In the genomic region with DNA sequence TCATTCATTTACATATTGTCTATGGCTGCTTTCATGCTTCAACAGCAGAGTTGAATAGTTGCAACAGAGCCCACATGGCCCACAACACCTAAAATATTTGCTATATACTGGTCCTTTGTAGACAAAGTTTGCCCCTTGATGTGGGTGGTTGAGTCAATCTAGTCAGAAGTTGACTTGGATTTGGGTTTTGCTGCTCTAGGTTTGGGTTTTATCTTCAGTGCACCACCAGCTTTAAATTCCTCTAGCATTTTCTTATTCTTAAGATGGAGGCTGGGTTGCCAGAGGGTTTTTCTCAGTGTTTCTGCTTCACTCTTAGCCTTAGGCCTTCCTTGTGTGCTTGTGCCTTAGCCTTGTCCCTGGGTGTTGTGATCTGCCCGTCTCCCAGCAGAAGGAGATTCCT, we compare ENCODE assay signal across 36 cellular contexts. TPM values are rescaled to one million over a fixed set of nuclear protein-coding genes. Genes with fewer than 3 reads are reported as not detected.
"Had no signal": no experiment of that assay in that cellular context is flagged by ENCODE, and none has a peak within 500 bp of the region (broad histone marks: within the 10 kb centered on the region; RNA-seq: fewer than 3 reads in every experiment).

No MANE protein-coding gene starts in this region.

- H3K9me3 ChIP-seq: left lung, lower lobe of right lung, neutrophil, psoas muscle, right lobe of liver, upper lobe of left lung, vagina had no signal

- H3K27me3 ChIP-seq: left lung, neural progenitor cell, neutrophil, right lobe of liver, tibial nerve, vagina had no signal

- H3K36me3 ChIP-seq: left lung, lower lobe of right lung, neural progenitor cell, neutrophil, right lobe of liver, tibial nerve, upper lobe of left lung, vagina had no signal

- H3K27ac ChIP-seq: left lung, lower lobe of right lung, neural progenitor cell, neutrophil, parathyroid adenoma, psoas muscle, right lobe of liver, tibial nerve, upper lobe of left lung, vagina had no signal

- H3K4me1 ChIP-seq: lower lobe of right lung, parathyroid adenoma, psoas muscle, right lobe of liver, tibial nerve, upper lobe of left lung, vagina had no signal

- H3K4me3 ChIP-seq: left lung, lower lobe of right lung, neural progenitor cell, psoas muscle, right lobe of liver, smooth muscle cell, tibial nerve, upper lobe of left lung, vagina had no signal

- DNase-seq: hippocampal formation; immature natural killer cell; kidney; left colon; left lung; lower lobe of right lung; mammary epithelial cell; mesenchymal stem cell; naive B cell; natural killer cell; nephron progenitor cell; occipital lobe; psoas muscle; right lobe of liver; stimulated activated CD4-positive, alpha-beta T cell treated with anti-CD3 and anti-CD28 coated beads, Interleukin-1b, Interleukin-23, amount 100 ng/mL, for 48 hours; stimulated activated CD4-positive, alpha-beta T cell treated with anti-CD3 and anti-CD28 coated beads, Interleukin-2, amount 100 ng/mL, for 48 hours; stimulated activated CD4-positive, alpha-beta T cell treated with anti-CD3 and anti-CD28 coated beads, Interleukin-4, amount 100 ng/mL, for 4 hours; stimulated activated CD8-positive, alpha-beta memory T cell treated with anti-CD3 and anti-CD28 coated beads, Interleukin-4, amount 100 ng/mL, for 48 hours; stimulated activated naive CD4-positive, alpha-beta T cell treated with Interleukin-2 at 50 U/mL for 16 hours; stimulated activated naive CD8-positive, alpha-beta T cell treated with anti-CD3 and anti-CD28 coated beads, Interleukin-15, amount 100 ng/mL, for 72 hours; substantia nigra; upper lobe of left lung had no signal

RNA-seq across cellular contexts. Expression of gene CCDC182, which starts 51.0 kb away (rescaled TPM):
- total RNA-seq: kidney, left colon, left lung, liver, lower lobe of right lung, mammary epithelial cell, mesothelial cell of epicardium, mononuclear cell, natural killer cell, osteocyte, posterior vena cava, psoas muscle, right lobe of liver, skeletal muscle tissue, smooth muscle cell, temporal lobe, tibial nerve, upper lobe of left lung, urinary bladder, vagina had no signal
- polyA plus RNA-seq: immature natural killer cell, liver, mammary epithelial cell, psoas muscle, smooth muscle cell, urinary bladder had no signal
